15 cellular contexts compared by ENCODE assay signal in the genomic region with DNA sequence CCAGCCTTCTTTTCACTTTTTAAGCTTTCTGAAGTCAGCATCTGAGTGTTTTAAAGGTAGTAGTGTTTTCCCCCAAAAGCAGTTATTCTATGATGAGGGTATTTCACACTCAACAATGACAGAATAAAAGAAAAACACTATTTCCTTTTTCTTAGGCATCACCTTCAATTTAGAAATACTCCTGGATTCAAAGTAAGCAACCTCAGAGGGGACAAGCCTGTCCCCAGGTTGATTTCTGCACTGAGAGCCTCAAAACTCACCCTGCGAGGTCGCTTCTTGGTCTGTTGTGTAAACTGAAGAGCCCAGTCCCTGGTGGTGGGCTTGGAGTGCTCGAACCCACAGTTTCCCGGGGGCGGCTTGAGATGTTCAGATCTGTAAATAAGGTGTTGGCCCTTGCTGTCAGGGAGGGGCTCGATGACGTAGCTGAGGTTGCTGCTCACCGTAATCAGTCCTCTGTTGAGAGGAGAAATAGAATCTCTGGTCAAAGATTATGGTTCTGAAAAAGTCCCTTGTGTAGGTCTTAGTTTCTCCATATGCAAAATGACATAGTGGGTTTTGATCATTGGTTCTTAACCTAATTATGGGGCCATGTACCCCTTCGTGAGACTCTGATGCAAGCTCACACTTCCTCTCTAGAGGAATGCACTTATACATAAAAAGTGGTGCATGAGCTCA. TPM values are rescaled to one million over a fixed set of nuclear protein-coding genes. Genes with fewer than 3 reads are reported as not detected.
A peak's percentile ranks its signal among the peaks of the same experiment; 100 is the strongest.
DNase-seq lines count a peak whose midpoint lies in the region; ATAC-seq, FAIRE-seq and TF ChIP-seq lines count a peak whose summit lies in the region.
"Had no signal": no experiment of that assay in that cellular context is flagged by ENCODE, and none has a peak within 500 bp of the region (broad histone marks: within the 10 kb centered on the region; RNA-seq: fewer than 3 reads in every experiment).

No MANE protein-coding gene starts in this region.

- H3K27ac Mint-ChIP-seq in IgD-negative memory B cell: peak overlapping the region; percentile 89 to 95 (median 90)
- H3K27ac Mint-ChIP-seq: endodermal cell had no signal

- peak overlapping the region in 2 of 4 donors; percentile 52 to 63 for H3K4me3 Mint-ChIP-seq in IgD-negative memory B cell
- H3K4me3 Mint-ChIP-seq: endodermal cell had no signal

- H3K27ac ChIP-seq in right atrium auricular region (peak overlapping the region; percentile 78), left ventricle myocardium inferior (replicated peaks) (no peak overlapping the region)

- H3K4me1 Mint-ChIP-seq in IgD-negative memory B cell: peaks cover 30 to 34% (median 32%) of the 10 kb centered on the region in 3 donors

- TF ChIP-seq CTCF in right atrium auricular region (IDR thresholded peaks at IDR 0.05) (no peak), left ventricle myocardium inferior (IDR thresholded peaks at IDR 0.05; ENCODE audit: borderline replicate concordance) (no peak)

- no peak for FAIRE-seq in RCC 7860 (lab: Jason Lieb, UNC)

- peak; percentile 73 for ATAC-seq in GM21786 (IDR thresholded peaks at IDR 0.05; ENCODE audit: unreplicated experiment)

- intact Hi-C loops in left ventricle myocardium inferior (cut with micrococcal nuclease): no loop called here

- no peaks in the 10 kb centered on the region for H3K27me3 Mint-ChIP-seq in IgD-negative memory B cell

- DNase-seq in right atrium auricular region (ENCODE audit: low spot score) (no peak), left ventricle myocardium inferior (no peak), AG20443 (ENCODE audit: low spot score) (no peak), ecto neural progenitor cell (ENCODE audit: low spot score) (no peak), RCC 7860 (ENCODE audit: low spot score) (no peak)
- no peak for DNase-seq in stimulated activated CD4-positive, alpha-beta T cell treated with anti-CD3 and anti-CD28 coated beads, Interleukin-2, amount 100 ng/mL, for 24 hours
- DNase-seq: aorta, endodermal cell, hippocampal formation, mesendoderm, NCI-H1105, retina, uterus had no signal

- H3K9me3 Mint-ChIP-seq in IgD-negative memory B cell: no peaks in the 10 kb centered on the region
- H3K9me3 Mint-ChIP-seq: endodermal cell had no signal

- H3K4me3 ChIP-seq in right atrium auricular region: no peak overlapping the region
- no peak overlapping the region for H3K4me3 ChIP-seq in left ventricle myocardium inferior
- H3K4me3 ChIP-seq: uterus had no signal

- peaks cover 4% of the 10 kb centered on the region for H3K36me3 Mint-ChIP-seq in IgD-negative memory B cell

- H3K27me3 ChIP-seq in right atrium auricular region: no peaks in the 10 kb centered on the region
- no peaks in the 10 kb centered on the region for H3K27me3 ChIP-seq in left ventricle myocardium inferior (ENCODE audit: low read depth)
- H3K27me3 ChIP-seq: uterus had no signal

- H3K9me3 ChIP-seq in right atrium auricular region (no peaks in the 10 kb centered on the region), left ventricle myocardium inferior (replicated peaks) (no peaks in the 10 kb centered on the region)
- H3K9me3 ChIP-seq: uterus had no signal

- H3K4me1 ChIP-seq in right atrium auricular region: peaks cover 0 to 53% of the 10 kb centered on the region in 2 donors
- peaks cover 54% of the 10 kb centered on the region for H3K4me1 ChIP-seq in left ventricle myocardium inferior

- H3K36me3 ChIP-seq in right atrium auricular region (peaks cover 23% of the 10 kb centered on the region), left ventricle myocardium inferior (peaks cover 11% of the 10 kb centered on the region)
- H3K36me3 ChIP-seq: uterus had no signal

RNA-seq across cellular contexts. Expression of gene ADAM19, which starts 55.9 kb away (rescaled TPM):
- total RNA-seq in right atrium auricular region (10 to 100 TPM; 13.1 to 49.5 TPM), left ventricle myocardium inferior (17.7 TPM)
- 45.1 TPM for polyA plus RNA-seq in IgD-negative memory B cell

RNA-seq across cellular contexts. Expression of gene NIPAL4, which starts 59.7 kb away (rescaled TPM):
- total RNA-seq in right atrium auricular region (1 to 10 TPM in 1 of 2 donors, not detected in 1; 1.6 TPM), left ventricle myocardium inferior (not detected)
- polyA plus RNA-seq in IgD-negative memory B cell: 2.2 TPM
- total RNA-seq: endodermal cell had no signal
